8 cellular contexts compared by ENCODE assay signal in genomic region chr19:7970716-7971448, GRCh38. TPM values are rescaled to one million over a fixed set of nuclear protein-coding genes. Genes with fewer than 3 reads are reported as not detected.
A peak's percentile ranks its signal among the peaks of the same experiment; 100 is the strongest.
DNase-seq lines count a peak whose midpoint lies in the region; ATAC-seq and TF ChIP-seq lines count a peak whose summit lies in the region.

No MANE protein-coding gene starts in this region.

- TF ChIP-seq CTCF in CD14-positive monocyte (IDR thresholded peaks at IDR 0.05) (peak; percentile 71), endothelial cell (IDR thresholded peaks at IDR 0.05; ENCODE audit: unreplicated experiment) (peak; percentile 74), neural crest cell (conservative IDR thresholded peaks at IDR 0.05) (peak; percentile 77)

- H3K36me3 Mint-ChIP-seq in CD14-positive monocyte = peaks cover 54 to 89% of the 10 kb centered on the region in 2 donors
- peaks cover 33% of the 10 kb centered on the region for H3K36me3 Mint-ChIP-seq in endothelial cell (ENCODE audit: low read depth, unreplicated experiment)
- peaks cover 16% of the 10 kb centered on the region for H3K36me3 Mint-ChIP-seq in neural crest cell (ENCODE audit: low read depth)

- intact Hi-C loops in CD14-positive monocyte (cut with micrococcal nuclease) = no loop called here

- no peaks in the 10 kb centered on the region for H3K4me1 Mint-ChIP-seq in CD14-positive monocyte
- peaks cover 4% of the 10 kb centered on the region for H3K4me1 Mint-ChIP-seq in endothelial cell (ENCODE audit: unreplicated experiment)
- H3K4me1 Mint-ChIP-seq in neural crest cell = peaks cover 4% of the 10 kb centered on the region

- H3K27ac Mint-ChIP-seq in CD14-positive monocyte = no peak overlapping the region
- no peak overlapping the region for H3K27ac Mint-ChIP-seq in endothelial cell (ENCODE audit: unreplicated experiment)
- no peak overlapping the region for H3K27ac Mint-ChIP-seq in neural crest cell (ENCODE audit: unreplicated experiment)

- H3K9me3 Mint-ChIP-seq in CD14-positive monocyte (no peaks in the 10 kb centered on the region), endothelial cell (ENCODE audit: unreplicated experiment) (no peaks in the 10 kb centered on the region), neural crest cell (no peaks in the 10 kb centered on the region)

- H3K4me3 Mint-ChIP-seq in CD14-positive monocyte = no peak overlapping the region
- no peak overlapping the region for H3K4me3 Mint-ChIP-seq in endothelial cell (ENCODE audit: unreplicated experiment)
- H3K4me3 Mint-ChIP-seq in neural crest cell = no peak overlapping the region

- DNase-seq in CD14-positive monocyte (ENCODE audit: low spot score) (peak; percentile 27), GM19238 (ENCODE audit: insufficient read length, low spot score) (peak; percentile 30), RPMI8226 (peak; percentile 32), endothelial cell (ENCODE audit: low spot score) (peak; percentile 69), neural crest cell (ENCODE audit: low read depth, low spot score) (peak; percentile 65), GF-D8 (lab: John Stamatoyannopoulos, UW) (no peak), ureter (ENCODE audit: low spot score) (no peak)

- no peak for ATAC-seq in HG03378 (IDR thresholded peaks at IDR 0.05; ENCODE audit: unreplicated experiment)

- H3K27me3 Mint-ChIP-seq in CD14-positive monocyte (ENCODE audit: low read depth in 3 of 3) (no peaks in the 10 kb centered on the region), endothelial cell (ENCODE audit: unreplicated experiment) (peaks cover 8% of the 10 kb centered on the region), neural crest cell (ENCODE audit: low read depth) (no peaks in the 10 kb centered on the region)

RNA-seq across cellular contexts. Expression of gene TIMM44, which starts 27.4 kb away (rescaled TPM):
- 10 to 100 TPM in 1 of 2 donors, 1 to 10 TPM in 1; 9.5 to 10.4 TPM for polyA plus RNA-seq in CD14-positive monocyte
- 46.5 TPM for total RNA-seq in endothelial cell (ENCODE audit: unreplicated experiment)
- total RNA-seq in neural crest cell = 95.9 and 97.6 TPM in 2 replicates
- total RNA-seq in ureter = 78.3 TPM

RNA-seq across cellular contexts. Expression of gene ELAVL1, which starts 34.6 kb away (rescaled TPM):
- polyA plus RNA-seq in CD14-positive monocyte = 10 to 100 TPM; 30.7 to 31.1 TPM
- total RNA-seq in endothelial cell (ENCODE audit: unreplicated experiment) (135 TPM), neural crest cell (209 and 211 TPM in 2 replicates), ureter (77.9 TPM)

RNA-seq across cellular contexts. Expression of gene CTXN1, which starts 44.9 kb away (rescaled TPM):
- not detected for polyA plus RNA-seq in CD14-positive monocyte
- total RNA-seq in endothelial cell (ENCODE audit: unreplicated experiment) (18.3 TPM), neural crest cell (129 and 130 TPM in 2 replicates), ureter (2.2 TPM)

RNA-seq across cellular contexts. Expression of gene SNAPC2, which starts 50.7 kb away (rescaled TPM):
- polyA plus RNA-seq in CD14-positive monocyte = 10 to 100 TPM; 15.7 to 18.3 TPM
- total RNA-seq in endothelial cell (ENCODE audit: unreplicated experiment) (13.5 TPM), neural crest cell (19.1 and 19.5 TPM in 2 replicates), ureter (21.0 TPM)

RNA-seq across cellular contexts. Expression of gene TGFBR3L, which starts 56.3 kb away (rescaled TPM):
- polyA plus RNA-seq in CD14-positive monocyte = not detected
- not detected for total RNA-seq in endothelial cell (ENCODE audit: unreplicated experiment)
- total RNA-seq in neural crest cell = 0.32 and 0.44 TPM in 2 replicates
- 2.2 TPM for total RNA-seq in ureter

Comparison
In these comparisons a context has a peak if more than half of its experiments do, and no peak if none do; other contexts are left out.
1. DNase-seq: peak in CD14-positive monocyte (single experiment), GM19238 (single experiment), RPMI8226 (single experiment), endothelial cell (single experiment) and neural crest cell (single experiment); none in GF-D8 (single experiment) and ureter (single experiment).
2. Peak in every context shown above with its lines, with median percentiles within 50 percentile points of each other: CTCF ChIP-seq.